Comparison of ENCODE assay signal across 7 cellular contexts in genomic region chr2:208320686-208321085, GRCh38. TPM values are rescaled to one million over a fixed set of nuclear protein-coding genes. Genes with fewer than 3 reads are reported as not detected.
DNase-seq lines count a peak whose midpoint lies in the region; ATAC-seq and TF ChIP-seq lines count a peak whose summit lies in the region.

No MANE protein-coding gene starts in this region.

- H3K27ac ChIP-seq in transverse colon, result peak overlapping the region in 3 of 4 donors; percentile 26 to 28 (median 27)

- no peak overlapping the region for H3K4me3 ChIP-seq in transverse colon

- no peak for TF ChIP-seq CTCF in transverse colon (IDR thresholded peaks at IDR 0.05)

- 66% methylated on average over 2 of the region's 2 CpGs; no CpG with 5 or more reads in 1 of the 2 donors for WGBS in transverse colon (ENCODE audit: low coverage in 1 of 2), 2 donors

- no peak for TF ChIP-seq EP300 in transverse colon (IDR thresholded peaks at IDR 0.05; ENCODE audit: low read depth)

- peak; percentile 69 for ATAC-seq in GM19468 (IDR thresholded peaks at IDR 0.05; ENCODE audit: extremely low read depth, unreplicated experiment)
- ATAC-seq in HG03280 (IDR thresholded peaks at IDR 0.05; ENCODE audit: unreplicated experiment), result peak; percentile 84
- no peak for ATAC-seq in activated CD4-positive, CD25-positive, alpha-beta regulatory T cell treated with anti-CD3 and anti-CD28 coated beads, Interleukin-2, amount 50 U/mL, for 24 hours

- in situ Hi-C loops in transverse colon (cut with MboI; ENCODE audit: low pct_ligation_motif_present in 1 of 4, low pct_unique_long_range_greater_than_20kb in 1 of 4, low sequenced_read_pairs in 3 of 4), result no loop called here

- peaks cover 0 to 31% (median 11%) of the 10 kb centered on the region in 4 donors for H3K36me3 ChIP-seq in transverse colon

- intact Hi-C loops in transverse colon (cut with DNase I; ENCODE audit: low total_unique reads), result no loop called here

- TF ChIP-seq POLR2A in transverse colon (IDR thresholded peaks at IDR 0.05), result no peak

- H3K27me3 ChIP-seq in transverse colon, result no peaks in the 10 kb centered on the region

- H3K9me3 ChIP-seq in transverse colon, result no peaks in the 10 kb centered on the region

- peaks cover 0 to 6% (median 1%) of the 10 kb centered on the region in 4 donors for H3K4me1 ChIP-seq in transverse colon

- DNase-seq in germinal center (ENCODE audit: low spot score) (peak; percentile 34), transverse colon (no peak)
- no peak for DNase-seq in central memory CD4-positive, alpha-beta T cell
- DNase-seq in activated CD4-positive, alpha-beta T cell treated with anti-CD3 and anti-CD28 coated beads for 48 hours, result no peak

RNA-seq across cellular contexts. Expression of gene PIKFYVE, which starts 54.6 kb away (rescaled TPM):
- total RNA-seq in transverse colon, result 10 to 100 TPM; 11.9 to 35.6 (median 18.0) TPM

Comparison
In these comparisons a context has a peak if more than half of its experiments do, and no peak if none do; other contexts are left out.
1. ATAC-seq: peak in GM19468 (single experiment) and HG03280 (single experiment); none in activated CD4-positive, CD25-positive, alpha-beta regulatory T cell treated with anti-CD3 and anti-CD28 coated beads, Interleukin-2, amount 50 U/mL, for 24 hours (0 of 2).